Comparison of ENCODE assay signal across 16 cellular contexts in genomic region chr2:237875234-237876055, GRCh38. TPM values are rescaled to one million over a fixed set of nuclear protein-coding genes. Genes with fewer than 3 reads are reported as not detected.
DNase-seq lines count a peak whose midpoint lies in the region; ATAC-seq and TF ChIP-seq lines count a peak whose summit lies in the region.
"Had no signal": no experiment of that assay in that cellular context is flagged by ENCODE, and none has a peak within 500 bp of the region (broad histone marks: within the 10 kb centered on the region; RNA-seq: fewer than 3 reads in every experiment).

No MANE protein-coding gene starts in this region.

- intact Hi-C loops in left ventricle myocardium inferior (cut with micrococcal nuclease) (no loop called here), left cardiac atrium (cut with DNase I) (no loop called here), posterior vena cava (cut with DNase I) (no loop called here)
- intact Hi-C loops in CD4-positive, alpha-beta T cell (cut with DNase I, micrococcal nuclease), result no loop called here

- POLR2A ChIA-PET in CD4-positive, alpha-beta T cell (lab: Charles Lee), result no interaction called here

- peaks cover 8% of the 10 kb centered on the region for H3K4me1 Mint-ChIP-seq in CD4-positive, alpha-beta T cell (ENCODE audit: low read depth)
- H3K4me1 Mint-ChIP-seq in activated T-cell treated with anti-CD3 and anti-CD28 coated beads, Interleukin-2, amount 50 U/mL, for 4 hours (ENCODE audit: low read depth), result peaks cover 6% of the 10 kb centered on the region

- H3K4me3 ChIP-seq in left ventricle myocardium inferior, result no peak overlapping the region
- H3K4me3 ChIP-seq: ovary had no signal

- ATAC-seq in left cardiac atrium, result no peak
- no peak for ATAC-seq in CD4-positive, alpha-beta T cell (ENCODE audit: poor library complexity)
- no peak for ATAC-seq in activated T-cell treated with anti-CD3 and anti-CD28 coated beads, Interleukin-2, amount 50 U/mL, for 4 hours
- ATAC-seq: stimulated activated effector memory CD8-positive, alpha-beta T cell treated with anti-CD3 and anti-CD28 coated beads, Interleukin-12 subunit alpha, Interleukin-12 subunit beta, amount 100 ng/mL, for 72 hours had no signal

- no peaks in the 10 kb centered on the region for H3K36me3 ChIP-seq in left ventricle myocardium inferior
- H3K36me3 ChIP-seq: ovary had no signal

- no peak overlapping the region for H3K4me3 Mint-ChIP-seq in CD4-positive, alpha-beta T cell
- H3K4me3 Mint-ChIP-seq in activated T-cell treated with anti-CD3 and anti-CD28 coated beads, Interleukin-2, amount 50 U/mL, for 4 hours, result no peak overlapping the region
- H3K4me3 Mint-ChIP-seq: activated naive CD4-positive, alpha-beta T cell treated with anti-CD3 and anti-CD28 coated beads, Interleukin-2, amount 10 ng/mL, durations not matched to agents 7 days and 5 days; CD4-positive, alpha-beta memory T cell; stimulated activated effector memory CD8-positive, alpha-beta T cell treated with anti-CD3 and anti-CD28 coated beads, Interleukin-12 subunit alpha, Interleukin-12 subunit beta, amount 100 ng/mL, for 72 hours had no signal

- peaks cover 11% of the 10 kb centered on the region for H3K27me3 Mint-ChIP-seq in CD4-positive, alpha-beta T cell
- H3K27me3 Mint-ChIP-seq in activated T-cell treated with anti-CD3 and anti-CD28 coated beads, Interleukin-2, amount 50 U/mL, for 4 hours (ENCODE audit: low read depth), result peaks cover 13% of the 10 kb centered on the region

- no peak for TF ChIP-seq CTCF in left ventricle myocardium inferior (IDR thresholded peaks at IDR 0.05; ENCODE audit: borderline replicate concordance)
- TF ChIP-seq CTCF in CD4-positive, alpha-beta T cell (IDR thresholded peaks at IDR 0.05), result no peak
- no peak for TF ChIP-seq CTCF in GM10266 (IDR thresholded peaks at IDR 0.05; ENCODE audit: control insufficient read depth, insufficient read depth, low read depth, missing control alignments)

- H3K9me3 ChIP-seq in left ventricle myocardium inferior (replicated peaks), result no peaks in the 10 kb centered on the region
- H3K9me3 ChIP-seq in CD4-positive, alpha-beta T cell (ENCODE audit: control insufficient read depth, low read length), result no peaks in the 10 kb centered on the region
- H3K9me3 ChIP-seq: ovary had no signal

- H3K27ac ChIP-seq in left ventricle myocardium inferior (replicated peaks) (peak overlapping the region; percentile 42), epithelial cell of prostate (peak overlapping the region; percentile 63)
- no peak overlapping the region for H3K27ac ChIP-seq in CD4-positive, alpha-beta T cell (ENCODE audit: low read depth, low read length)
- H3K27ac ChIP-seq: ovary had no signal

- no peak overlapping the region for H3K27ac Mint-ChIP-seq in CD4-positive, alpha-beta T cell
- H3K27ac Mint-ChIP-seq: activated naive CD4-positive, alpha-beta T cell treated with anti-CD3 and anti-CD28 coated beads, Interleukin-2, amount 10 ng/mL, durations not matched to agents 7 days and 5 days had no signal

- no peaks in the 10 kb centered on the region for H3K36me3 Mint-ChIP-seq in CD4-positive, alpha-beta T cell (ENCODE audit: low read depth)
- H3K36me3 Mint-ChIP-seq in activated T-cell treated with anti-CD3 and anti-CD28 coated beads, Interleukin-2, amount 50 U/mL, for 4 hours (ENCODE audit: insufficient read depth), result no peaks in the 10 kb centered on the region
- H3K36me3 Mint-ChIP-seq: CD4-positive, alpha-beta memory T cell; stimulated activated effector memory CD8-positive, alpha-beta T cell treated with anti-CD3 and anti-CD28 coated beads, Interleukin-12 subunit alpha, Interleukin-12 subunit beta, amount 100 ng/mL, for 72 hours had no signal

- no peaks in the 10 kb centered on the region for H3K27me3 ChIP-seq in left ventricle myocardium inferior (ENCODE audit: low read depth)
- H3K27me3 ChIP-seq in CD4-positive, alpha-beta T cell (ENCODE audit: control insufficient read depth, insufficient read depth, low read length), result peaks cover 3% of the 10 kb centered on the region
- H3K27me3 ChIP-seq: ovary had no signal

- peaks cover 87% of the 10 kb centered on the region for H3K4me1 ChIP-seq in left ventricle myocardium inferior

- CTCF ChIA-PET in CD4-positive, alpha-beta T cell (lab: Charles Lee), result no interaction called here

- H3K9me3 Mint-ChIP-seq in CD4-positive, alpha-beta T cell, result no peaks in the 10 kb centered on the region
- no peaks in the 10 kb centered on the region for H3K9me3 Mint-ChIP-seq in activated T-cell treated with anti-CD3 and anti-CD28 coated beads, Interleukin-2, amount 50 U/mL, for 4 hours
- H3K9me3 Mint-ChIP-seq: activated naive CD4-positive, alpha-beta T cell treated with anti-CD3 and anti-CD28 coated beads, Interleukin-2, amount 10 ng/mL, durations not matched to agents 7 days and 5 days; CD4-positive, alpha-beta memory T cell; stimulated activated effector memory CD8-positive, alpha-beta T cell treated with anti-CD3 and anti-CD28 coated beads, Interleukin-12 subunit alpha, Interleukin-12 subunit beta, amount 100 ng/mL, for 72 hours had no signal

- DNase-seq in left ventricle myocardium inferior (no peak), left cardiac atrium (no peak), epithelial cell of prostate (ENCODE audit: low read depth, low spot score) (no peak), posterior vena cava (ENCODE audit: low spot score) (peak; percentile 31), HCEC 1CT (no peak), GM10266 (ENCODE audit: extremely low spot score) (no peak)
- DNase-seq in CD4-positive, alpha-beta T cell, result no peak
- no peak for DNase-seq in activated T-cell treated with anti-CD3 and anti-CD28 coated beads, Interleukin-2, amount 50 U/mL, for 4 hours
- DNase-seq: activated naive CD4-positive, alpha-beta T cell treated with anti-CD3 and anti-CD28 coated beads, Interleukin-2, amount 10 ng/mL, durations not matched to agents 7 days and 5 days; CD4-positive, alpha-beta memory T cell; glutamatergic neuron; midbrain; NCI-H1105; NCI-H2171 treated with DMSO at 0.1 percent for 48 hours had no signal

RNA-seq across cellular contexts. Expression of gene RAMP1, which starts 16.0 kb away (rescaled TPM):
- 168 TPM for total RNA-seq in left ventricle myocardium inferior
- total RNA-seq in left cardiac atrium, result 100 to 1,000 TPM in 1 of 2 donors, 10 to 100 TPM in 1; 86.7 to 359 TPM
- total RNA-seq in posterior vena cava, result 100 to 1,000 TPM; 114 to 116 TPM
- not detected for total RNA-seq in CD4-positive, alpha-beta T cell
- under 1 TPM; 0.43 to 0.53 (median 0.46) TPM for total RNA-seq in activated T-cell treated with anti-CD3 and anti-CD28 coated beads, Interleukin-2, amount 50 U/mL, for 4 hours
- total RNA-seq: CD4-positive, alpha-beta memory T cell had no signal

Comparison
In these comparisons a context has a peak if more than half of its experiments do, and no peak if none do; other contexts are left out.
1. RNA of gene RAMP1, which starts 16.0 kb away (total RNA-seq): 86.7 to 359 TPM in left cardiac atrium, 168 TPM in left ventricle myocardium inferior (single experiment) and 114 to 116 TPM in posterior vena cava; 0.43 to 0.53 TPM in activated T-cell treated with anti-CD3 and anti-CD28 coated beads, Interleukin-2, amount 50 U/mL, for 4 hours and not detected in CD4-positive, alpha-beta T cell; every median in the first group is over 10 times any median in the second.